ENCODE assay signal across 11 cellular contexts in genomic region chr10:75612904-75613684, GRCh38.
DNase-seq lines count a peak whose midpoint lies in the region; ATAC-seq and TF ChIP-seq lines count a peak whose summit lies in the region.
"Had no signal": no experiment of that assay in that cellular context is flagged by ENCODE, and none has a peak within 500 bp of the region (broad histone marks: within the 10 kb centered on the region; RNA-seq: fewer than 3 reads in every experiment).

No MANE protein-coding gene starts in this region.

- no peak for TF ChIP-seq CTCF in body of pancreas (IDR thresholded peaks at IDR 0.05)
- TF ChIP-seq CTCF in coronary artery (IDR thresholded peaks at IDR 0.05): no peak
- no peak for TF ChIP-seq CTCF in HFFc6 (IDR thresholded peaks at IDR 0.05)
- TF ChIP-seq CTCF in suprapubic skin (IDR thresholded peaks at IDR 0.05): no peak

- WGBS in body of pancreas, 2 donors: 42 to 61% methylated on average over 5 of the region's 5 CpGs
- WGBS in suprapubic skin: 30% methylated on average over 5 of the region's 5 CpGs

- peaks cover 0 to 2% (median 0%) of the 10 kb centered on the region in 11 donors for H3K9me3 Mint-ChIP-seq in naive thymus-derived CD4-positive, alpha-beta T cell
- no peaks in the 10 kb centered on the region for H3K9me3 Mint-ChIP-seq in HFFc6
- H3K9me3 Mint-ChIP-seq: WTC11 had no signal

- no peaks in the 10 kb centered on the region for H3K36me3 Mint-ChIP-seq in naive thymus-derived CD4-positive, alpha-beta T cell
- no peaks in the 10 kb centered on the region for H3K36me3 Mint-ChIP-seq in HFFc6 (ENCODE audit: low read depth)
- H3K36me3 Mint-ChIP-seq: CD8-positive, alpha-beta memory T cell; WTC11 had no signal

- CTCF ChIA-PET in naive thymus-derived CD4-positive, alpha-beta T cell (lab: Charles Lee): no interaction called here

- H3K4me3 ChIP-seq in body of pancreas: no peak overlapping the region
- no peak overlapping the region for H3K4me3 ChIP-seq in naive thymus-derived CD4-positive, alpha-beta T cell (ENCODE audit: low read length)
- H3K4me3 ChIP-seq in coronary artery: no peak overlapping the region
- H3K4me3 ChIP-seq in suprapubic skin: no peak overlapping the region
- H3K4me3 ChIP-seq: psoas muscle had no signal

- H3K27ac ChIP-seq in body of pancreas (peak overlapping the region in 1 of 4 donors; percentile 66), coronary artery (peak overlapping the region in 1 of 2 donors; percentile 20), suprapubic skin (no peak overlapping the region)
- H3K27ac ChIP-seq in naive thymus-derived CD4-positive, alpha-beta T cell (ENCODE audit: low read depth, low read length): no peak overlapping the region
- H3K27ac ChIP-seq: psoas muscle had no signal

- H3K27me3 Mint-ChIP-seq in naive thymus-derived CD4-positive, alpha-beta T cell: peaks cover 10 to 33% (median 12%) of the 10 kb centered on the region in 5 donors
- H3K27me3 Mint-ChIP-seq in HFFc6 (ENCODE audit: insufficient read depth): peaks cover 11% of the 10 kb centered on the region; the same call in 1 of the 2 replicates

- ATAC-seq in GM18511 (IDR thresholded peaks at IDR 0.05; ENCODE audit: unreplicated experiment) (peak; percentile 29), HG03342 (IDR thresholded peaks at IDR 0.05; ENCODE audit: unreplicated experiment) (peak; percentile 31), body of pancreas (peak; percentile 15)
- peak; percentile 62 for ATAC-seq in naive thymus-derived CD4-positive, alpha-beta T cell
- ATAC-seq: WTC11 had no signal

- POLR2A ChIA-PET in naive thymus-derived CD4-positive, alpha-beta T cell (lab: Charles Lee): no interaction called here

- H3K4me3 Mint-ChIP-seq in naive thymus-derived CD4-positive, alpha-beta T cell: no peak overlapping the region
- no peak overlapping the region for H3K4me3 Mint-ChIP-seq in HFFc6
- H3K4me3 Mint-ChIP-seq: CD8-positive, alpha-beta memory T cell; WTC11 had no signal

- H3K4me1 Mint-ChIP-seq in naive thymus-derived CD4-positive, alpha-beta T cell: no peaks in the 10 kb centered on the region
- no peaks in the 10 kb centered on the region for H3K4me1 Mint-ChIP-seq in HFFc6 (ENCODE audit: low read depth)
- H3K4me1 Mint-ChIP-seq: CD8-positive, alpha-beta memory T cell had no signal

- peaks cover 31% of the 10 kb centered on the region for H3K4me1 ChIP-seq in body of pancreas
- H3K4me1 ChIP-seq in naive thymus-derived CD4-positive, alpha-beta T cell (ENCODE audit: control insufficient read depth in 2 of 2, insufficient read depth in 2 of 2, low read length in 2 of 2): no peaks in the 10 kb centered on the region
- peaks cover 12% of the 10 kb centered on the region for H3K4me1 ChIP-seq in suprapubic skin
- H3K4me1 ChIP-seq: psoas muscle had no signal

- H3K36me3 ChIP-seq in body of pancreas (replicated peaks in 1 of 2; ENCODE audit: insufficient read depth in 1 of 2, low read depth in 2 of 2): no peaks in the 10 kb centered on the region
- no peaks in the 10 kb centered on the region for H3K36me3 ChIP-seq in naive thymus-derived CD4-positive, alpha-beta T cell (ENCODE audit: control insufficient read depth in 2 of 3, insufficient read depth in 3 of 3, low read length in 3 of 3)
- no peaks in the 10 kb centered on the region for H3K36me3 ChIP-seq in suprapubic skin

- H3K27me3 ChIP-seq in body of pancreas: no peaks in the 10 kb centered on the region
- no peaks in the 10 kb centered on the region for H3K27me3 ChIP-seq in naive thymus-derived CD4-positive, alpha-beta T cell (ENCODE audit: control insufficient read depth in 2 of 2, insufficient read depth in 2 of 2, low read length in 2 of 2)
- no peaks in the 10 kb centered on the region for H3K27me3 ChIP-seq in suprapubic skin

- TF ChIP-seq EP300 in suprapubic skin (IDR thresholded peaks at IDR 0.05): no peak

- H3K9me3 ChIP-seq in body of pancreas: no peaks in the 10 kb centered on the region
- no peaks in the 10 kb centered on the region for H3K9me3 ChIP-seq in naive thymus-derived CD4-positive, alpha-beta T cell (ENCODE audit: control insufficient read depth in 2 of 3, low read length in 3 of 3)
- no peaks in the 10 kb centered on the region for H3K9me3 ChIP-seq in suprapubic skin
- H3K9me3 ChIP-seq: psoas muscle had no signal

- H3K27ac Mint-ChIP-seq in naive thymus-derived CD4-positive, alpha-beta T cell: no peak overlapping the region
- no peak overlapping the region for H3K27ac Mint-ChIP-seq in HFFc6
- H3K27ac Mint-ChIP-seq: CD8-positive, alpha-beta memory T cell; WTC11 had no signal

- intact Hi-C loops in body of pancreas (cut with DNase I): no loop called here
- intact Hi-C loops in naive thymus-derived CD4-positive, alpha-beta T cell (cut with micrococcal nuclease): no loop called here

- peak in 1 of 4 donors; percentile 56 for DNase-seq in body of pancreas
- no peak for DNase-seq in naive thymus-derived CD4-positive, alpha-beta T cell
- DNase-seq in coronary artery (ENCODE audit: low spot score): no peak
- DNase-seq in DMS79 treated with DMSO at 0.1 percent for 48 hours (lab: John Stamatoyannopoulos, UW): no peak
- no peak for DNase-seq in HFFc6
- DNase-seq in suprapubic skin (ENCODE audit: low spot score in 2 of 2): no peak
- DNase-seq: CD8-positive, alpha-beta memory T cell; psoas muscle had no signal

- no peak for TF ChIP-seq POLR2A in body of pancreas (IDR thresholded peaks at IDR 0.05)
- no peak for TF ChIP-seq POLR2A in suprapubic skin (IDR thresholded peaks at IDR 0.05)
